In the genomic region with DNA sequence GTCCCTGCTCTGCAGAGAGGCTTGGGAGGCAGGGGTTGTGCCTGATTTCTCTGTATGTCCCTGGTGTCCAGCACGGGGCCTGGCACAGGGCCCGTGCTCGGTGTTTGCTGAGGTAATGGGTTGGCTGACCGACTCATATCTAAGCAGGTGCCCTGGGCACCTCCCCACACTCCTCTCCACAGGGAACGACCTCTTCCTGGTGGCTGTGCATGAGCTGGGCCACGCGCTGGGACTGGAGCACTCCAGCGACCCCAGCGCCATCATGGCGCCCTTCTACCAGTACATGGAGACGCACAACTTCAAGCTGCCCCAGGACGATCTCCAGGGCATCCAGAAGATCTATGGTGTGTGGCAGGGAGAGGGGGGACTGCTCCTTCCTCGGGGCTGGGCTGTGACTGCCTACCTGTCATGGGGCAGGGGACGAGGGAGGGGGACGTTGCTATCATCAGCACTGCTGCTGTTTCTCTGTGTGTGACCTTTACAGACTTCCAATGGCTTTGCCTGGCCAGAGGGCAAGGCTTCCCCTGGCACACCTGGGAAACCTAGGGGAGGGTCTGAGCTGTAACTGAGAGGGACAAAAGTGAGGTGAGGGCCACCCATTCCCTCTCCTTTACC, we compare ENCODE assay signal across 13 cellular contexts. TPM values are rescaled to one million over a fixed set of nuclear protein-coding genes. Genes with fewer than 3 reads are reported as not detected.
DNase-seq lines count a peak whose midpoint lies in the region; ATAC-seq, FAIRE-seq and TF ChIP-seq lines count a peak whose summit lies in the region.
"Had no signal": no experiment of that assay in that cellular context is flagged by ENCODE, and none has a peak within 500 bp of the region (broad histone marks: within the 10 kb centered on the region; RNA-seq: fewer than 3 reads in every experiment).

No MANE protein-coding gene starts in this region.

- no peak for TF ChIP-seq CTCF in psoas muscle (IDR thresholded peaks at IDR 0.05)
- TF ChIP-seq CTCF in D721Med (IDR thresholded peaks at IDR 0.05; ENCODE audit: insufficient read depth, missing control alignments) = no peak

- no peaks in the 10 kb centered on the region for H3K4me1 ChIP-seq in psoas muscle

- H3K4me3 ChIP-seq in H7 (ENCODE audit: insufficient read depth, low read depth, low read length) (no peak overlapping the region), psoas muscle (no peak overlapping the region)
- H3K4me3 ChIP-seq: GM12878 had no signal

- H3K36me3 Mint-ChIP-seq in immature natural killer cell = peaks cover 0 to 19% (median 3%) of the 10 kb centered on the region in 3 donors

- no peaks in the 10 kb centered on the region for H3K9me3 ChIP-seq in psoas muscle

- no peaks in the 10 kb centered on the region for H3K27me3 Mint-ChIP-seq in immature natural killer cell (ENCODE audit: low read depth in 3 of 3)

- intact Hi-C loops in psoas muscle (cut with DNase I) = loop anchor here in 1 of 2 donors (10.0 kb wide), 1 partner anchor 429 kb away; no protein-coding TSS in a partner anchor

- H3K36me3 ChIP-seq in H7 (replicated peaks; ENCODE audit: control insufficient read depth, insufficient read depth, low read length) (no peaks in the 10 kb centered on the region; the same call in 1 of the 2 replicates), psoas muscle (ENCODE audit: insufficient read depth in 1 of 2, low read depth in 1 of 2) (peaks cover 0 to 24% of the 10 kb centered on the region in 2 donors)

- no peaks in the 10 kb centered on the region for H3K27me3 ChIP-seq in H7 (ENCODE audit: control insufficient read depth, insufficient read depth, low read length)
- H3K27me3 ChIP-seq in psoas muscle (ENCODE audit: insufficient read depth in 3 of 3, low read length in 2 of 3) = no peaks in the 10 kb centered on the region

- no peak overlapping the region for H3K4me3 Mint-ChIP-seq in immature natural killer cell
- H3K4me3 Mint-ChIP-seq: CD14-positive monocyte had no signal

- H3K27ac ChIP-seq in psoas muscle = no peak overlapping the region

- peak; percentile 32 for ATAC-seq in SK-N-SH treated with all-trans-retinoic acid at 6 μM for 48 hours
- ATAC-seq in psoas muscle = peak; percentile 25 to 60 (median 43)
- ATAC-seq: GM12878 had no signal

- FAIRE-seq in D721Med (lab: Jason Lieb, UNC) = no peak
- FAIRE-seq: GM12878 had no signal

- 73 to 74% (median 73%) methylated on average over 15 of the region's 15 CpGs for WGBS in psoas muscle, 3 donors

- H3K4me1 Mint-ChIP-seq in immature natural killer cell = peaks cover 2 to 4% of the 10 kb centered on the region in 2 donors

- H3K27ac Mint-ChIP-seq in immature natural killer cell = peak overlapping the region in 4 of 6 donors; percentile 26 to 51 (median 46)

- DNase-seq in H7 = peak; percentile 31
- DNase-seq in immature natural killer cell = no peak
- no peak for DNase-seq in psoas muscle
- DNase-seq in HUDEP-2 (lab: John Stamatoyannopoulos, UW; ENCODE audit: unreplicated experiment in 76 of 76) = no peak
- no peak for DNase-seq in anterior cingulate cortex (lab: John Stamatoyannopoulos, UW)
- DNase-seq in Kasumi-1 (lab: John Stamatoyannopoulos, UW) = no peak
- DNase-seq in D721Med (ENCODE audit: insufficient read length, low spot score) = no peak
- DNase-seq: amygdala, MV-4-11 had no signal

- no peaks in the 10 kb centered on the region for H3K9me3 Mint-ChIP-seq in immature natural killer cell
- H3K9me3 Mint-ChIP-seq: CD14-positive monocyte had no signal

TF ChIP-seq in SK-N-SH treated with all-trans-retinoic acid at 6 μM for 48 hours, 23 proteins besides CTCF, POLR2A, EP300 and RAD21 (continues in another document):
- TF ChIP-seq TCF4 (CRISPR knock-in tag; IDR thresholded peaks at IDR 0.05; ENCODE audit: borderline replicate concordance) (no peak), ZFP3 (CRISPR knock-in tag; IDR thresholded peaks at IDR 0.05) (no peak), ISL1 (CRISPR knock-in tag; IDR thresholded peaks at IDR 0.05) (no peak), SNAI2 (CRISPR knock-in tag; IDR thresholded peaks at IDR 0.05) (no peak), PPARA (CRISPR knock-in tag; IDR thresholded peaks at IDR 0.05; ENCODE audit: borderline replicate concordance) (no peak), CREB5 (CRISPR knock-in tag; IDR thresholded peaks at IDR 0.05; ENCODE audit: low read depth) (no peak), ZNF8 (CRISPR knock-in tag; IDR thresholded peaks at IDR 0.05) (no peak), ZNF70 (CRISPR knock-in tag; IDR thresholded peaks at IDR 0.05) (no peak), RARB (CRISPR knock-in tag; IDR thresholded peaks at IDR 0.05) (no peak), TSHZ2 (CRISPR knock-in tag; IDR thresholded peaks at IDR 0.05) (no peak), BACH2 (CRISPR knock-in tag; IDR thresholded peaks at IDR 0.05; ENCODE audit: borderline replicate concordance) (no peak), ESRRG (CRISPR knock-in tag; IDR thresholded peaks at IDR 0.05) (no peak)
- TF ChIP-seq, protein P1, sequence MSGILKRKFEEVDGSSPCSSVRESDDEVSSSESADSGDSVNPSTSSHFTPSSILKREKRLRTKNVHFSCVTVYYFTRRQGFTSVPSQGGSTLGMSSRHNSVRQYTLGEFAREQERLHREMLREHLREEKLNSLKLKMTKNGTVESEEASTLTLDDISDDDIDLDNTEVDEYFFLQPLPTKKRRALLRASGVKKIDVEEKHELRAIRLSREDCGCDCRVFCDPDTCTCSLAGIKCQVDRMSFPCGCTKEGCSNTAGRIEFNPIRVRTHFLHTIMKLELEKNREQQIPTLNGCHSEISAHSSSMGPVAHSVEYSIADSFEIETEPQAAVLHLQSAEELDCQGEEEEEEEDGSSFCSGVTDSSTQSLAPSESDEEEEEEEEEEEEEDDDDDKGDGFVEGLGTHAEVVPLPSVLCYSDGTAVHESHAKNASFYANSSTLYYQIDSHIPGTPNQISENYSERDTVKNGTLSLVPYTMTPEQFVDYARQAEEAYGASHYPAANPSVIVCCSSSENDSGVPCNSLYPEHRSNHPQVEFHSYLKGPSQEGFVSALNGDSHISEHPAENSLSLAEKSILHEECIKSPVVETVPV (CRISPR knock-in tag; IDR thresholded peaks at IDR 0.05) = no peak

RNA-seq across cellular contexts. Expression of gene MMP24OS, which starts 14.2 kb away (rescaled TPM):
- 7.4 and 16.7 TPM in 2 replicates for total RNA-seq in H7 (2014; rRNA removed; shearing (Covaris generic))
- 10 to 100 TPM in 2 of 3 donors, 1 to 10 TPM in 1; 5.1 to 22.2 (median 17.7) TPM for polyA plus RNA-seq in immature natural killer cell
- 10 to 100 TPM; 25.1 to 40.6 (median 27.2) TPM for total RNA-seq in psoas muscle
- 10 to 100 TPM; 10.4 to 22.5 (median 19.3) TPM for polyA plus RNA-seq in psoas muscle

RNA-seq across cellular contexts. Expression of gene EIF6, which starts 20.9 kb away (rescaled TPM):
- total RNA-seq in H7 (2014; rRNA removed; shearing (Covaris generic)) = 212 and 246 TPM in 2 replicates
- 100 to 1,000 TPM; 236 to 379 (median 249) TPM for polyA plus RNA-seq in immature natural killer cell
- total RNA-seq in psoas muscle = 10 to 100 TPM; 44.3 to 65.5 (median 52.6) TPM
- polyA plus RNA-seq in psoas muscle = 100 to 1,000 TPM in 1 of 3 donors, 10 to 100 TPM in 2; 63.0 to 169 (median 71.1) TPM

RNA-seq across cellular contexts. Expression of gene FAM83C, which starts 28.5 kb away (rescaled TPM):
- not detected in 2 replicates for total RNA-seq in H7 (2014; rRNA removed; shearing (Covaris generic))
- polyA plus RNA-seq in immature natural killer cell (not detected), psoas muscle (under 1 TPM; 0.04 to 0.07 (median 0.04) TPM)
- not detected for total RNA-seq in psoas muscle
- total RNA-seq: fibroblast of lung, GM12878 had no signal
- polyA plus RNA-seq: CD14-positive monocyte, GM12878 had no signal

RNA-seq across cellular contexts. Expression of gene MMP24, which starts 37.2 kb away (rescaled TPM):
- 14.8 and 21.1 TPM in 2 replicates for total RNA-seq in H7 (2014; rRNA removed; shearing (Covaris generic))
- polyA plus RNA-seq in immature natural killer cell = under 1 TPM in 2 of 3 donors, not detected in 1; 0.06 to 0.17 TPM
- total RNA-seq in psoas muscle = under 1 TPM in 3 of 4 donors, not detected in 1; 0.17 to 0.27 (median 0.20) TPM
- polyA plus RNA-seq in psoas muscle = under 1 TPM; 0.01 to 0.07 (median 0.04) TPM
- total RNA-seq: GM12878 had no signal
